Comparison of ENCODE assay signal across 21 cellular contexts in the genomic region with DNA sequence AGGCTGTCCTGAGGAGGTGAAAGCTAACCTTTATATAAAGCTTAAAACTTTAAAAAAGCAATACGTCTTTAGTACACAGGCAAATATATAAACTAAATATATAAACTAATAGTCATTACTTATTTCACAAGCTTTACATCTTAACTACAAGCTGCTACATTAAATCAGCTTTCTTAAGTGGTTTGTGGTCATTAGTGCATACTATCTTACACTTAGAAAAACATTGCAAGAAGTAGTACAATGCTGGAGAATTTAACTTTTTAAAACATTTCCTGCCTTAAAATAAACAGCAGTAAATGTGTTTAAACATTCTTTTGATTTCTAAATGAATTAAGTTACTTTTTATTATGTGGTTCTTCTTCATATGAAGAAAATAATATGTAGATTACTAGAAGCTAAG. TPM values are rescaled to one million over a fixed set of nuclear protein-coding genes. Genes with fewer than 3 reads are reported as not detected.
DNase-seq lines count a peak whose midpoint lies in the region; ATAC-seq, FAIRE-seq and TF ChIP-seq lines count a peak whose summit lies in the region.
"Had no signal": no experiment of that assay in that cellular context is flagged by ENCODE, and none has a peak within 500 bp of the region (broad histone marks: within the 10 kb centered on the region; RNA-seq: fewer than 3 reads in every experiment).

No MANE protein-coding gene starts in this region.

- H3K9me3 ChIP-seq in PC-3 (ENCODE audit: low read length) = no peaks in the 10 kb centered on the region
- H3K9me3 ChIP-seq: neutrophil had no signal

- H3K4me3 ChIP-seq in PC-3 (ENCODE audit: low read length) = no peak overlapping the region

- no peaks in the 10 kb centered on the region for H3K9me2 ChIP-seq in PC-3 (replicated peaks; ENCODE audit: low read length)

- DNase-seq in Calu3 = no peak
- no peak for DNase-seq in PC-3
- DNase-seq in renal cortical epithelial cell (ENCODE audit: low read depth) = peak; percentile 45
- no peak for DNase-seq in endothelial cell (ENCODE audit: low spot score)
- no peak for DNase-seq in islet precursor cell
- DNase-seq in NCI-H2227 treated with DMSO at 0.1 percent for 48 hours (lab: John Stamatoyannopoulos, UW) = no peak
- DNase-seq: activated CD4-positive, alpha-beta T cell treated with anti-CD3 and anti-CD28 coated beads, Interleukin-2, amount 10 ng/mL, durations not matched to agents 7 days and 5 days; activated naive CD4-positive, alpha-beta T cell treated with anti-CD3 and anti-CD28 coated beads for 36 hours; activated T-cell treated with anti-CD3 and anti-CD28 coated beads, Interleukin-2, amount 50 U/mL, for 48 hours; amniotic stem cell; CD4-positive, CD25-positive, alpha-beta regulatory T cell; MV-4-11; NK-92 treated with Interleukin-12 subunit alpha and Interleukin-12 subunit beta, amount 100 ng/mL, for 24 hours; small intestine; stimulated activated CD4-positive, alpha-beta T cell treated with anti-CD3 and anti-CD28 coated beads, Interleukin-1b, Interleukin-23, amount 100 ng/mL, for 48 hours had no signal

- peak overlapping the region; percentile 91 for H3K27ac Mint-ChIP-seq in Calu3 (ENCODE audit: unreplicated experiment)
- no peak overlapping the region for H3K27ac Mint-ChIP-seq in endothelial cell (ENCODE audit: unreplicated experiment)
- H3K27ac Mint-ChIP-seq: activated CD4-positive, alpha-beta T cell treated with anti-CD3 and anti-CD28 coated beads, Interleukin-2, amount 10 ng/mL, durations not matched to agents 7 days and 5 days; activated naive CD4-positive, alpha-beta T cell treated with anti-CD3 and anti-CD28 coated beads for 36 hours; CD4-positive, CD25-positive, alpha-beta regulatory T cell; dendritic cell treated with granulocyte-macrophage colony-stimulating factor and Interleukin-4, amounts not matched to agents 40 ng/mL and 50 ng/mL, for 4 days had no signal

- H3K9me3 Mint-ChIP-seq in Calu3 (ENCODE audit: low read depth, unreplicated experiment) = no peaks in the 10 kb centered on the region
- no peaks in the 10 kb centered on the region for H3K9me3 Mint-ChIP-seq in endothelial cell (ENCODE audit: unreplicated experiment)
- H3K9me3 Mint-ChIP-seq: activated CD4-positive, alpha-beta T cell treated with anti-CD3 and anti-CD28 coated beads, Interleukin-2, amount 10 ng/mL, durations not matched to agents 7 days and 5 days; activated naive CD4-positive, alpha-beta T cell treated with anti-CD3 and anti-CD28 coated beads for 36 hours; dendritic cell treated with granulocyte-macrophage colony-stimulating factor and Interleukin-4, amounts not matched to agents 40 ng/mL and 50 ng/mL, for 4 days had no signal

- no peaks in the 10 kb centered on the region for H3K27me3 ChIP-seq in PC-3 (ENCODE audit: low read length)
- H3K27me3 ChIP-seq: neutrophil had no signal

- BruUV-seq in Calu3 (replicated peaks; lab: Mats Ljungman, UMichigan) (no TSS peak), PC-3 (replicated peaks; lab: Mats Ljungman, UMichigan) (no TSS peak)

- H3K27ac ChIP-seq in PC-3 (ENCODE audit: low read length) = peak overlapping the region; percentile 75
- H3K27ac ChIP-seq: KMS-11, neutrophil had no signal

- no peak for ATAC-seq in PC-3
- no peak for ATAC-seq in HG02840 (IDR thresholded peaks at IDR 0.05; ENCODE audit: low FRiP score, unreplicated experiment)
- ATAC-seq: left lobe of liver had no signal

- H3F3A ChIP-seq in PC-3 (ENCODE audit: low read length, unreplicated experiment) = no peaks in the 10 kb centered on the region

- H3K4me1 ChIP-seq in PC-3 (ENCODE audit: insufficient read depth, low read length) = peaks cover 88% of the 10 kb centered on the region

- peak overlapping the region; percentile 41 for H3K4me3 Mint-ChIP-seq in Calu3 (ENCODE audit: low read depth, unreplicated experiment)
- no peak overlapping the region for H3K4me3 Mint-ChIP-seq in endothelial cell (ENCODE audit: unreplicated experiment)
- H3K4me3 Mint-ChIP-seq: activated CD4-positive, alpha-beta T cell treated with anti-CD3 and anti-CD28 coated beads, Interleukin-2, amount 10 ng/mL, durations not matched to agents 7 days and 5 days; activated naive CD4-positive, alpha-beta T cell treated with anti-CD3 and anti-CD28 coated beads for 36 hours; CD4-positive, CD25-positive, alpha-beta regulatory T cell; dendritic cell treated with granulocyte-macrophage colony-stimulating factor and Interleukin-4, amounts not matched to agents 40 ng/mL and 50 ng/mL, for 4 days had no signal

- TF ChIP-seq CTCF in Calu3 (IDR thresholded peaks at IDR 0.05; ENCODE audit: unreplicated experiment) (no peak), PC-3 (conservative IDR thresholded peaks at IDR 0.05; ENCODE audit: low read depth, low read length) (no peak), endothelial cell (IDR thresholded peaks at IDR 0.05; ENCODE audit: unreplicated experiment) (no peak)

- H3K79me2 ChIP-seq in PC-3 (ENCODE audit: low read length) = peaks cover 98% of the 10 kb centered on the region

- CTCF ChIA-PET in Calu3 (lab: Charles Lee) = interaction anchor here (1.1 kb wide), 1 partner anchor 35 kb away, joined by 6 read pairs; the partner anchor contains the start of gene MET
- CTCF ChIA-PET in PC-3 (lab: Charles Lee) = interaction anchor here (0.7 to 1.1 kb wide), 2 partner anchors 33 to 93 kb away, joined by 3 to 5 read pairs; no protein-coding TSS in a partner anchor

- 0 out of 2 replicates have a peak, but pooled peaks cover 4% of the 10 kb centered on the region for H4K20me1 ChIP-seq in PC-3 (ENCODE audit: low read length)

- H3K36me3 Mint-ChIP-seq in Calu3 (ENCODE audit: insufficient read depth, unreplicated experiment) (peaks cover 68% of the 10 kb centered on the region), endothelial cell (ENCODE audit: low read depth, unreplicated experiment) (no peaks in the 10 kb centered on the region)
- H3K36me3 Mint-ChIP-seq: CD4-positive, CD25-positive, alpha-beta regulatory T cell had no signal

- FAIRE-seq in colon (lab: Jason Lieb, UNC) = peak; percentile 36
- FAIRE-seq: small intestine had no signal

- peaks cover 12% of the 10 kb centered on the region for H3K36me3 ChIP-seq in PC-3 (ENCODE audit: low read depth, low read length)
- H3K36me3 ChIP-seq: neutrophil had no signal

- intact Hi-C loops in Calu3 (cut with micrococcal nuclease; ENCODE audit: unreplicated experiment) (loop anchor here (5.0 kb wide), 1 partner anchor 69 kb away; no protein-coding TSS in a partner anchor), PC-3 (cut with micrococcal nuclease) (no loop called here)

- H3K4me1 Mint-ChIP-seq in Calu3 (ENCODE audit: low read depth, unreplicated experiment) (peaks cover 79% of the 10 kb centered on the region), endothelial cell (ENCODE audit: unreplicated experiment) (peaks cover 9% of the 10 kb centered on the region)
- H3K4me1 Mint-ChIP-seq: activated CD4-positive, alpha-beta T cell treated with anti-CD3 and anti-CD28 coated beads, Interleukin-2, amount 10 ng/mL, durations not matched to agents 7 days and 5 days; CD4-positive, CD25-positive, alpha-beta regulatory T cell had no signal

- H2AFZ ChIP-seq in PC-3 (ENCODE audit: low read length) = no peak overlapping the region

- H3K4me2 ChIP-seq in PC-3 (ENCODE audit: low read length) = 0 out of 2 replicates have a peak overlapping the region, but pooled peaks have one; percentile 72
- H3K4me2 ChIP-seq: KMS-11 had no signal

- POLR2A ChIA-PET in PC-3 (lab: Charles Lee; ENCODE audit: unreplicated experiment) = interaction anchor here (0.6 to 0.7 kb wide), 2 partner anchors 18 to 34 kb away, joined by 3 to 6 read pairs; no protein-coding TSS in a partner anchor

- H3K9ac ChIP-seq in PC-3 (ENCODE audit: low read length) = no peak overlapping the region
- H3K9ac ChIP-seq: KMS-11 had no signal

- no peaks in the 10 kb centered on the region for H3K27me3 Mint-ChIP-seq in Calu3 (ENCODE audit: unreplicated experiment)
- H3K27me3 Mint-ChIP-seq in endothelial cell (ENCODE audit: unreplicated experiment) = no peaks in the 10 kb centered on the region
- H3K27me3 Mint-ChIP-seq: dendritic cell treated with granulocyte-macrophage colony-stimulating factor and Interleukin-4, amounts not matched to agents 40 ng/mL and 50 ng/mL, for 4 days had no signal

RNA-seq across cellular contexts. Expression of gene MET, which starts 36.3 kb away (rescaled TPM):
- total RNA-seq in Calu3 (2022) (242 and 249 TPM in 2 replicates), PC-3 (2014; rRNA removed) (109 and 118 TPM in 2 replicates), renal cortical epithelial cell (217 and 255 TPM in 2 replicates), endothelial cell (ENCODE audit: unreplicated experiment) (35.1 TPM)
- total RNA-seq: CD4-positive, CD25-positive, alpha-beta regulatory T cell had no signal
